Comparison of ENCODE assay signal across 18 cellular contexts in the genomic region with DNA sequence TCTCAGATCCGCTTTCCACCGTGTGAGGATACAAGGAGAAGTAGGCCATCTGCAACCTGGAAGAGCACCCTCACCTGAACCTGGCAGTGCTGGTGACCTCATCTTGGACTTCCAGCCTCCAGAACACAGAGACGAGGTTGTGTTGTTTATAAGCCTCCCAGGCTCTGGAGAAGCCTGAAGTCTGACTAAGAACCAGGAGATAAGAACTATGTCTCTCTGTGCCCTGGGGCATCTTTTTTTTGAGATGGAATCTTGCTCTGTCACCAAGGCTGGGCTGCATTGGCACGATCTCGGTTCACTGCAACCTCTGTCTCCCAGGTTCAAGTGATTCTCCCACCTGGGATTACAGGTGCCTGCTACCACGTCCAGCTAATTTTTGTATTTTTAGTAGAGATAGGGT. TPM values are rescaled to one million over a fixed set of nuclear protein-coding genes. Genes with fewer than 3 reads are reported as not detected.
DNase-seq lines count a peak whose midpoint lies in the region; ATAC-seq and TF ChIP-seq lines count a peak whose summit lies in the region.
"Had no signal": no experiment of that assay in that cellular context is flagged by ENCODE, and none has a peak within 500 bp of the region (broad histone marks: within the 10 kb centered on the region; RNA-seq: fewer than 3 reads in every experiment).

No MANE protein-coding gene starts in this region.

- intact Hi-C loops in colonic mucosa (cut with DNase I) (loop anchor here (5.0 kb wide), 1 partner anchor 42 kb away; no protein-coding TSS in a partner anchor), mucosa of descending colon (cut with DNase I, micrococcal nuclease) (no loop called here), upper lobe of right lung (cut with DNase I) (no loop called here)

- no peak overlapping the region for H3K9ac ChIP-seq in colonic mucosa (ENCODE audit: low read depth in 2 of 2, low read length in 2 of 2)
- H3K9ac ChIP-seq: BLaER1 had no signal

- H3K36me3 ChIP-seq in colonic mucosa (no peaks in the 10 kb centered on the region), mucosa of descending colon (ENCODE audit: low read depth) (no peaks in the 10 kb centered on the region), upper lobe of right lung (no peaks in the 10 kb centered on the region)
- H3K36me3 ChIP-seq: BLaER1, Peyer's patch, SJCRH30 had no signal

- H3K27ac ChIP-seq in colonic mucosa, result no peak overlapping the region
- H3K27ac ChIP-seq in upper lobe of right lung, result no peak overlapping the region
- H3K27ac ChIP-seq: BLaER1, Peyer's patch, SJCRH30 had no signal

- no peak for TF ChIP-seq CTCF in colonic mucosa (IDR thresholded peaks at IDR 0.05)
- TF ChIP-seq CTCF in mucosa of descending colon (IDR thresholded peaks at IDR 0.05), result no peak
- no peak for TF ChIP-seq CTCF in upper lobe of right lung (IDR thresholded peaks at IDR 0.05)

- DNase-seq in HuH-7.5 (ENCODE audit: low spot score) (peak; percentile 3), colonic mucosa (peak; percentile 17), mucosa of descending colon (no peak), upper lobe of right lung (peak; percentile 28), NCI-H1417 treated with DMSO at 0.1 percent for 48 hours (lab: John Stamatoyannopoulos, UW) (no peak), retina (no peak)
- DNase-seq: CD4-positive, alpha-beta T cell; COR-L47; DMS79; NCI-H1105; NCI-H2029 treated with DMSO at 0.1 percent for 48 hours; NCI-H226; NCI-H510A treated with DMSO at 0.1 percent for 48 hours; NCI-H748 treated with DMSO at 0.1 percent for 48 hours; SJCRH30 had no signal

- H3K4me1 ChIP-seq in colonic mucosa (no peaks in the 10 kb centered on the region), mucosa of descending colon (ENCODE audit: low read depth) (peaks cover 6% of the 10 kb centered on the region), upper lobe of right lung (no peaks in the 10 kb centered on the region)
- H3K4me1 ChIP-seq: BLaER1, Peyer's patch, SJCRH30 had no signal

- ATAC-seq in mucosa of descending colon (peak; percentile 36), upper lobe of right lung (no peak), HG02610 (IDR thresholded peaks at IDR 0.05; ENCODE audit: unreplicated experiment) (no peak)

- H3K9me3 ChIP-seq in colonic mucosa, result no peaks in the 10 kb centered on the region
- H3K9me3 ChIP-seq in mucosa of descending colon, result no peaks in the 10 kb centered on the region
- no peaks in the 10 kb centered on the region for H3K9me3 ChIP-seq in upper lobe of right lung
- H3K9me3 ChIP-seq: BLaER1, Peyer's patch, SJCRH30 had no signal

- H3K4me3 ChIP-seq in colonic mucosa (no peak overlapping the region), mucosa of descending colon (no peak overlapping the region), upper lobe of right lung (no peak overlapping the region)
- H3K4me3 ChIP-seq: BLaER1, Peyer's patch, SJCRH30 had no signal

- no peaks in the 10 kb centered on the region for H3K27me3 ChIP-seq in colonic mucosa
- H3K27me3 ChIP-seq in upper lobe of right lung, result peaks cover 16% of the 10 kb centered on the region
- H3K27me3 ChIP-seq: BLaER1, Peyer's patch, SJCRH30 had no signal

RNA-seq across cellular contexts. Expression of gene FCGBP, which starts 14.5 kb away (rescaled TPM):
- total RNA-seq in colonic mucosa (1,000 to 10,000 TPM; 2,896 to 3,903 TPM), mucosa of descending colon (1,000 to 10,000 TPM; 1,609 to 4,808 (median 4,422) TPM), upper lobe of right lung (10.3 TPM)

RNA-seq across cellular contexts. Expression of gene PSMC4, which starts 51.0 kb away (rescaled TPM):
- total RNA-seq in colonic mucosa, result 100 to 1,000 TPM in 1 of 2 donors, 10 to 100 TPM in 1; 87.3 to 143 TPM
- 10 to 100 TPM; 73.4 to 89.9 (median 77.5) TPM for total RNA-seq in mucosa of descending colon
- 60.5 TPM for total RNA-seq in upper lobe of right lung

Comparison
In these comparisons a context has a peak if more than half of its experiments do, and no peak if none do; other contexts are left out.
1. DNase-seq: peak in HuH-7.5 (single experiment), colonic mucosa (single experiment) and upper lobe of right lung (single experiment); none in mucosa of descending colon (0 of 3), NCI-H1417 treated with DMSO at 0.1 percent for 48 hours (single experiment) and retina (single experiment).
2. RNA of gene FCGBP, which starts 14.5 kb away (total RNA-seq): 1,609 to 4,808 TPM in mucosa of descending colon and 2,896 to 3,903 TPM in colonic mucosa; 10.3 TPM in upper lobe of right lung (single experiment); every median in the first group is over 100 times any median in the second.